ENCODE assay signal across 19 cellular contexts in the genomic region with DNA sequence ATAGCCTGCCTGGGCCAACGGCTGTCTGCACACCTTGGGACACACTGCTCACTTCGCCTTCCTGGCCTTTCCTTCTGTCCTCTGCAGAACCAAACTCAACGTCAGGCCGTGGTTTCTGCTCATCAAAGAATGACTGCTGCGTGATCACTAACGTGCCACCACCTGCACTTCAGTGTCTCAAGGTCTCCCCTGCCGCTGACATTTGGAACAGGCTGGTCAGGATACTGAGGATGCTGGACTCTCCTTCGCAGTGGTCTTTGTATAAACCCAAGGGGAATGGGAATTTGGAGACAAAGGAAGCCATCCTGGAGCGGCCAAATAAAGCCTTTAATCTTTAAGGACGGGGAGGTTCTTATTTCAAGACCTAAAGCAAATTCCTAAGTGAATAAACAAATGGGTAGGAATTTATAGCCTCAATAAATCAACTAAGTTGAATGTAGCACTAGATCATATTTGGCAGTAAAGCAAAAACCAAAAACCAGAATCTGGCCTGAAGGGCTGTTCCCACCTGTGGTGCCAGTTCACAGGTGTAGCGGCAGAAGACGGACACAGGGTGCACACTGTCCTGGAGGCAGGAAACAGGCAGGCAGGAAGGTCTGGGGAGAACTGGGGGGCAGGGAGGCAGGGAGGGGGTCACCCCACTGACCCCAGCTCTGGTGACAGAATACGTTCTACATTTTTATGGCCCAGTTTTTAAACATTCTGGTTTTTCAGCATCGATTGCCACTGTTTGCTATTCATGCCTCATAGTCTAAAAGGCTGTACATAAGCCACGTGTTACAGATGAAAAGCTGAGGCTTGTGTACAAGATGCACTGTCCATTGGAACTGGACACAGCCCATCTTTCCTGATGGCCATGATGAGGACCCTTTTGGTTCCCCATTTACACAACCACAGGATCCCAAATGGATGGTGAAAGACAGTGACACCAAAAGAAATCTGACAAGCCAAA. TPM values are rescaled to one million over a fixed set of nuclear protein-coding genes. Genes with fewer than 3 reads are reported as not detected.
DNase-seq lines count a peak whose midpoint lies in the region; ATAC-seq, FAIRE-seq and TF ChIP-seq lines count a peak whose summit lies in the region.
"Had no signal": no experiment of that assay in that cellular context is flagged by ENCODE, and none has a peak within 500 bp of the region (broad histone marks: within the 10 kb centered on the region; RNA-seq: fewer than 3 reads in every experiment).

No MANE protein-coding gene starts in this region.

- peak overlapping the region; percentile 0; the same call in 1 of the 2 replicates for H4K5ac ChIP-seq in IMR-90 (ENCODE audit: low read depth, low read length)

- no TSS peak for BruUV-seq in IMR-90 (replicated peaks; lab: Mats Ljungman, UMichigan)

- no peak overlapping the region for H3K27ac ChIP-seq in CD4-positive, CD25-positive, alpha-beta regulatory T cell (ENCODE audit: insufficient read depth, low read length, poor library complexity, severe bottlenecking)
- H3K27ac ChIP-seq in IMR-90 (ENCODE audit: insufficient read depth, low read length) = peak overlapping the region; percentile 26; the same call in 1 of the 2 replicates
- peak overlapping the region in 56 of 59 donors; percentile 16 to 94 (median 85) for H3K27ac ChIP-seq in dorsolateral prefrontal cortex

- dilution Hi-C loops in IMR-90 (cut with HindIII; ENCODE audit: low sequenced_read_pairs, unreplicated experiment) = no loop called here

- DNase-seq in CD4-positive, CD25-positive, alpha-beta regulatory T cell = no peak
- DNase-seq in IMR-90 = no peak
- peak in 1 of 10 donors; percentile 47 for DNase-seq in dorsolateral prefrontal cortex
- no peak for DNase-seq in neural crest cell (ENCODE audit: low read depth, low spot score)
- DNase-seq in SK-N-DZ (ENCODE audit: low spot score) = no peak
- DNase-seq in frontal cortex (ENCODE audit: low spot score in 2 of 2) = no peak
- no peak for DNase-seq in kidney glomerular epithelial cell (lab: John Stamatoyannopoulos, UW)
- DNase-seq: activated CD4-positive, alpha-beta T cell treated with anti-CD3 and anti-CD28 coated beads, Interleukin-2, amount 10 ng/mL, durations not matched to agents 7 days and 5 days; activated naive CD8-positive, alpha-beta T cell treated with anti-CD3 and anti-CD28 coated beads, Interleukin-2, amount 50 U/mL, for 24 hours; COR-L47; left cardiac atrium; MM.1S; NCI-H2029; NCI-H774; thyroid gland had no signal

- peak overlapping the region in 2 of 3 donors; percentile 18 to 28 for H3K27ac Mint-ChIP-seq in CD4-positive, CD25-positive, alpha-beta regulatory T cell
- H3K27ac Mint-ChIP-seq in neural crest cell (ENCODE audit: unreplicated experiment) = peak overlapping the region; percentile 89
- H3K27ac Mint-ChIP-seq: activated CD4-positive, alpha-beta T cell treated with anti-CD3 and anti-CD28 coated beads, Interleukin-2, amount 10 ng/mL, durations not matched to agents 7 days and 5 days; activated naive CD8-positive, alpha-beta T cell treated with anti-CD3 and anti-CD28 coated beads, Interleukin-2, amount 50 U/mL, for 24 hours had no signal

- H3K36me3 ChIP-seq in CD4-positive, CD25-positive, alpha-beta regulatory T cell (ENCODE audit: control insufficient read depth, insufficient read depth, low read length) = no peaks in the 10 kb centered on the region
- H3K36me3 ChIP-seq in IMR-90 (ENCODE audit: control insufficient read depth, insufficient read depth, low read length) = no peaks in the 10 kb centered on the region
- H3K36me3 ChIP-seq: thyroid gland had no signal

- peaks cover 0 to 2% (median 0%) of the 10 kb centered on the region in 7 donors for H3K9me3 Mint-ChIP-seq in CD4-positive, CD25-positive, alpha-beta regulatory T cell
- H3K9me3 Mint-ChIP-seq in neural crest cell = no peaks in the 10 kb centered on the region
- H3K9me3 Mint-ChIP-seq: activated naive CD8-positive, alpha-beta T cell treated with anti-CD3 and anti-CD28 coated beads, Interleukin-2, amount 50 U/mL, for 24 hours; T-helper 2 cell treated with Interferon-gamma antibody and Interleukin-4, amounts not matched to agents 5 μg/mL and 100 μg/mL, for 36 hours had no signal

- CTCF ChIA-PET in IMR-90 (lab: Yijun Ruan, JAX) = interaction anchor here (0.6 kb wide), 1 partner anchor 13 kb away, joined by 3 read pairs; no protein-coding TSS in a partner anchor

- ATAC-seq in CD4-positive, CD25-positive, alpha-beta regulatory T cell (ENCODE audit: low read depth in 2 of 2) = no peak
- ATAC-seq in IMR-90 (ENCODE audit: low read depth) = peak; percentile 27
- no peak for ATAC-seq in HG03025 (IDR thresholded peaks at IDR 0.05; ENCODE audit: low FRiP score, unreplicated experiment)
- ATAC-seq: activated naive CD8-positive, alpha-beta T cell treated with anti-CD3 and anti-CD28 coated beads, Interleukin-2, amount 50 U/mL, for 24 hours; left cardiac atrium had no signal

- no peak overlapping the region; the same call in 1 of the 2 replicates for H3K18ac ChIP-seq in IMR-90 (ENCODE audit: low read depth, low read length)

- peak overlapping the region; percentile 79 for H3K23ac ChIP-seq in IMR-90 (ENCODE audit: low read depth, low read length)

- H3K9ac ChIP-seq in IMR-90 (ENCODE audit: low read depth, low read length) = no peak overlapping the region

- no peaks in the 10 kb centered on the region for H3K9me3 ChIP-seq in CD4-positive, CD25-positive, alpha-beta regulatory T cell (ENCODE audit: control insufficient read depth in 2 of 2, low read length in 2 of 2)
- no peaks in the 10 kb centered on the region for H3K9me3 ChIP-seq in IMR-90 (ENCODE audit: control insufficient read depth, insufficient read depth, low read length)
- H3K9me3 ChIP-seq: thyroid gland had no signal

- peak overlapping the region; percentile 29 to 81; a peak in 3 of 4 replicates for H4K8ac ChIP-seq in IMR-90 (ENCODE audit: low read depth in 2 of 2, low read length in 2 of 2)

- H3K4me3 ChIP-seq in CD4-positive, CD25-positive, alpha-beta regulatory T cell (ENCODE audit: low read depth, low read length) = no peak overlapping the region
- H3K4me3 ChIP-seq in IMR-90 (ENCODE audit: insufficient read depth, low read depth, low read length) (no peak overlapping the region), dorsolateral prefrontal cortex (peak overlapping the region in 1 of 59 donors; percentile 4)
- H3K4me3 ChIP-seq: thyroid gland had no signal

- POLR2A ChIA-PET in IMR-90 (lab: Charles Lee; ENCODE audit: unreplicated experiment) = no interaction called here

- in situ Hi-C loops in IMR-90 (cut with MboI; ENCODE audit: low sequenced_read_pairs) = no loop called here

- H3K27me3 ChIP-seq in CD4-positive, CD25-positive, alpha-beta regulatory T cell (ENCODE audit: control insufficient read depth, insufficient read depth, low read length) = no peaks in the 10 kb centered on the region
- H3K27me3 ChIP-seq in IMR-90 (ENCODE audit: control insufficient read depth, insufficient read depth, low read length) (no peaks in the 10 kb centered on the region), dorsolateral prefrontal cortex (no peaks in the 10 kb centered on the region)
- H3K27me3 ChIP-seq: thyroid gland had no signal

- no peaks in the 10 kb centered on the region for H3K27me3 Mint-ChIP-seq in CD4-positive, CD25-positive, alpha-beta regulatory T cell
- no peaks in the 10 kb centered on the region for H3K27me3 Mint-ChIP-seq in neural crest cell (ENCODE audit: low read depth)
- H3K27me3 Mint-ChIP-seq: activated CD4-positive, alpha-beta T cell treated with anti-CD3 and anti-CD28 coated beads, Interleukin-2, amount 10 ng/mL, durations not matched to agents 7 days and 5 days; activated naive CD8-positive, alpha-beta T cell treated with anti-CD3 and anti-CD28 coated beads, Interleukin-2, amount 50 U/mL, for 24 hours had no signal

- no peak overlapping the region for H2AFZ ChIP-seq in IMR-90 (replicated peaks; ENCODE audit: low read length, poor library complexity)

- H4K20me1 ChIP-seq in IMR-90 (ENCODE audit: insufficient read depth, low read length) = peaks cover 27% of the 10 kb centered on the region

- H3K9me1 ChIP-seq in IMR-90 (ENCODE audit: insufficient read depth, low read length) = peaks cover 24% of the 10 kb centered on the region

- peak overlapping the region; percentile 46; the same call in 1 of the 2 replicates for H4K91ac ChIP-seq in IMR-90 (ENCODE audit: insufficient read depth, low read depth, low read length)

- FAIRE-seq in frontal cortex (lab: Jason Lieb, UNC) = no peak
- FAIRE-seq: endothelial cell of umbilical vein, G401.6 had no signal

- peak overlapping the region; percentile 89 for H2AK5ac ChIP-seq in IMR-90 (ENCODE audit: low read depth, low read length)

- WGBS in IMR-90 (ENCODE audit: extremely low coverage in 2 of 2, insufficient read length in 1 of 2), 2 experiments = 73% methylated on average over 6 of the region's 15 CpGs; no CpG with 5 or more reads in 1 of the 2 experiments

- H3K56ac ChIP-seq in IMR-90 (ENCODE audit: extremely low read depth, insufficient read depth, low read length) = no peak overlapping the region

- H2BK15ac ChIP-seq in IMR-90 (ENCODE audit: low read depth, low read length) = peak overlapping the region; percentile 64; the same call in 1 of the 3 replicates

- no peak for TF ChIP-seq POLR2A in IMR-90 (IDR thresholded peaks at IDR 0.05; ENCODE audit: low read depth, low read length)

- peak overlapping the region; percentile 70; the same call in 1 of the 2 replicates for H3K14ac ChIP-seq in IMR-90 (replicated peaks; ENCODE audit: low read depth, low read length)

- peaks cover 11% of the 10 kb centered on the region for H3K36me3 Mint-ChIP-seq in CD4-positive, CD25-positive, alpha-beta regulatory T cell
- H3K36me3 Mint-ChIP-seq in neural crest cell (ENCODE audit: low read depth) = no peaks in the 10 kb centered on the region

- H2BK20ac ChIP-seq in IMR-90 (ENCODE audit: low read depth, low read length) = 0 out of 2 replicates have a peak overlapping the region, but pooled peaks have one; percentile 33

- H3K4me1 ChIP-seq in CD4-positive, CD25-positive, alpha-beta regulatory T cell (ENCODE audit: control insufficient read depth, insufficient read depth, low read length, poor library complexity, severe bottlenecking) = no peaks in the 10 kb centered on the region
- H3K4me1 ChIP-seq in IMR-90 (ENCODE audit: control insufficient read depth, insufficient read depth, low read length) = peaks cover 21% of the 10 kb centered on the region

- H3K4ac ChIP-seq in IMR-90 (ENCODE audit: low read depth, low read length) = peak overlapping the region; percentile 71

- TF ChIP-seq CTCF in IMR-90 (conservative IDR thresholded peaks at IDR 0.05; ENCODE audit: low read depth, low read length) (no peak), dorsolateral prefrontal cortex (IDR thresholded peaks at IDR 0.05 in 54 of 56, conservative IDR thresholded peaks at IDR 0.05 in 2 of 56; ENCODE audit: low read depth in 1 of 56, partially characterized antibody in 56 of 56) (no peak), neural crest cell (conservative IDR thresholded peaks at IDR 0.05) (no peak)

- no peak overlapping the region for H2BK5ac ChIP-seq in IMR-90 (ENCODE audit: low read depth, low read length, poor library complexity, severe bottlenecking)

- peaks cover 34 to 43% (median 37%) of the 10 kb centered on the region in 4 donors for H3K4me1 Mint-ChIP-seq in CD4-positive, CD25-positive, alpha-beta regulatory T cell
- peaks cover 35% of the 10 kb centered on the region for H3K4me1 Mint-ChIP-seq in neural crest cell

- H2BK120ac ChIP-seq in IMR-90 (ENCODE audit: low read depth, low read length) = peak overlapping the region; percentile 68

- intact Hi-C loops in IMR-90 (cut with micrococcal nuclease) (no loop called here), dorsolateral prefrontal cortex (cut with DNase I) (loop anchor here in 1 of 2 donors (5.0 kb wide), 1 partner anchor 38 kb away; a partner anchor contains a TSS)

- H3K79me1 ChIP-seq in IMR-90 (ENCODE audit: low read depth in 1 of 2, low read length in 2 of 2) = peaks cover 37 to 67% of the 10 kb centered on the region in 2 experiments

- TF ChIP-seq RAD21 in IMR-90 (IDR thresholded peaks at IDR 0.05; ENCODE audit: low read length) = no peak

- no peak overlapping the region for H2AK9ac ChIP-seq in IMR-90 (replicated peaks; ENCODE audit: low read depth, low read length, poor library complexity)

- peak overlapping the region in 1 of 4 donors; percentile 21 for H3K4me3 Mint-ChIP-seq in CD4-positive, CD25-positive, alpha-beta regulatory T cell
- no peak overlapping the region for H3K4me3 Mint-ChIP-seq in neural crest cell
- H3K4me3 Mint-ChIP-seq: activated CD4-positive, alpha-beta T cell treated with anti-CD3 and anti-CD28 coated beads, Interleukin-2, amount 10 ng/mL, durations not matched to agents 7 days and 5 days; activated naive CD8-positive, alpha-beta T cell treated with anti-CD3 and anti-CD28 coated beads, Interleukin-2, amount 50 U/mL, for 24 hours; T-helper 2 cell treated with Interferon-gamma antibody and Interleukin-4, amounts not matched to agents 5 μg/mL and 100 μg/mL, for 36 hours had no signal

- H3K4me2 ChIP-seq in IMR-90 (ENCODE audit: low read depth, low read length) = peak overlapping the region; percentile 16

RNA-seq across cellular contexts. Expression of a gene that starts 36.6 kb away (rescaled TPM):
- 27.9 TPM for total RNA-seq in CD4-positive, CD25-positive, alpha-beta regulatory T cell
- 10 to 100 TPM; 26.8 to 44.1 (median 28.6) TPM for polyA plus RNA-seq in CD4-positive, CD25-positive, alpha-beta regulatory T cell
- total RNA-seq in IMR-90 (2012; rRNA removed) (64.2 and 80.7 TPM in 2 replicates), dorsolateral prefrontal cortex (100 to 1,000 TPM in 95 of 120 experiments, 10 to 100 TPM in 25; 79.8 to 142 (median 109) TPM), neural crest cell (51.3 and 51.6 TPM in 2 replicates), frontal cortex (42.8 TPM)
- 84.0 and 108 TPM in 2 replicates for polyA plus RNA-seq in IMR-90 (2012; rRNA removed)
- polyA plus RNA-seq in IMR-90 (2012; cell fraction: cytosol; rRNA removed) = 66.3 and 83.3 TPM in 2 replicates
- 61.1 and 62.6 TPM in 2 replicates for polyA plus RNA-seq in IMR-90 (2012; cell fraction: nucleus; rRNA removed; ENCODE audit: low replicate concordance)
- polyA plus RNA-seq in SK-N-DZ (2014; cell fraction: cytosol; rRNA removed) = 43.7 and 59.4 TPM in 2 replicates
- 41.4 and 50.6 TPM in 2 replicates for polyA plus RNA-seq in SK-N-DZ (2014; cell fraction: nucleus; rRNA removed)

RNA-seq across cellular contexts. Expression of a gene that starts 53.4 kb away (rescaled TPM):
- 0.76 TPM for total RNA-seq in CD4-positive, CD25-positive, alpha-beta regulatory T cell
- 1 to 10 TPM in 3 of 4 donors, under 1 TPM in 1; 0.54 to 1.8 (median 1.3) TPM for polyA plus RNA-seq in CD4-positive, CD25-positive, alpha-beta regulatory T cell
- 6.6 and 12.2 TPM in 2 replicates for total RNA-seq in IMR-90 (2012; rRNA removed)
- 4.1 and 4.9 TPM in 2 replicates for polyA plus RNA-seq in IMR-90 (2012; rRNA removed)
- polyA plus RNA-seq in IMR-90 (2012; cell fraction: cytosol; rRNA removed) = 0.90 and 2.2 TPM in 2 replicates
- polyA plus RNA-seq in IMR-90 (2012; cell fraction: nucleus; rRNA removed; ENCODE audit: low replicate concordance) = 0.63 and 2.9 TPM in 2 replicates
- 1 to 10 TPM; 1.5 to 7.8 (median 3.0) TPM for total RNA-seq in dorsolateral prefrontal cortex
- total RNA-seq in neural crest cell = 53.9 and 56.5 TPM in 2 replicates
- 44.3 and 56.2 TPM in 2 replicates for polyA plus RNA-seq in SK-N-DZ (2014; cell fraction: cytosol; rRNA removed)
- polyA plus RNA-seq in SK-N-DZ (2014; cell fraction: nucleus; rRNA removed) = 27.2 and 28.9 TPM in 2 replicates
- total RNA-seq in frontal cortex = 9.8 TPM
